9 cellular contexts compared by ENCODE assay signal in the genomic region with DNA sequence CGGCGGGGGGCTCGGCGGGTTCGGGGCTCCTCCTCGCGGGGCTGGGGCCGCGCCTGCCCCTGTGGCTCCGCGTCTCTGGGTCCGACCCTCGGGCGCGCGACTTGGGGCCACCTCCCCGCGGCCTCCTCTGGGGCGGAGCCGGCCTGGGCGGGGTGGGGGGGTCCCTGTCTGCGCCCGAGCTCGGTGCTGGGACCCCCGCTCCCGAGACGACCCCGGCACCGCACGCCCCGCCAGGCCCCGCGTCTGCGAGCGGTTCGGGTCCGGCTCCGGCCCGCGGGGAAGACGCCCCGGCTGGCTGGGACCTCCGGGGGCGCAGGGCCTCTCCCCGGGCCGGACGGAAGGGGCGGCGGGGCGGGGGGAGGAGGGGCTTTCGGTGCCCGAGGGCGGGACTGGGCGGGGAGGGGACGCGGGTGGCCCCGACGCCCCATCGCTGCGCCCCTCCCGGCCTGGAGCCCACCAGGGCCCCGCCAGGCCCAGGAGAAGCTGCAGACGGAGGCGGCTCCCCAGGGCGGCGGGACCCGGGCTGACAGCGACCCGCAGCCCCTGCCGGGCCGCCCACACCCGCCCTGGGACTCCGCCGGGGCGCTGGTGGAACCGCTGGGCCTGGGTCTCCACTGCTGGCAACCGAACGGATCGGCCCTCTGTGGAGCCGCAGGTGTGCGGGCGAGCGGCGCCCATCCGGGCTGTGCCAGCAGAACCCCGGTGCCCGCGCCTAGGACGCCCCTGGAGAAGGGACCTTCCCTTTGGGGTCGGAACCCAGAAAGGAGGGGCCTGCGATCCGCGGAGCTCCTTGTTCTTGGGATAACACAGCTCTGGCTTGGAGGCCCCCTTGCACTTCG. TPM values are rescaled to one million over a fixed set of nuclear protein-coding genes. Genes with fewer than 3 reads are reported as not detected.
DNase-seq lines count a peak whose midpoint lies in the region; ATAC-seq and TF ChIP-seq lines count a peak whose summit lies in the region.
"Had no signal": no experiment of that assay in that cellular context is flagged by ENCODE, and none has a peak within 500 bp of the region (broad histone marks: within the 10 kb centered on the region; RNA-seq: fewer than 3 reads in every experiment).

No MANE protein-coding gene starts in this region.

- H3K4me3 ChIP-seq in colonic mucosa (peak overlapping the region; percentile 45), mesenchymal stem cell (ENCODE audit: insufficient read depth in 1 of 2, low read depth in 1 of 2, low read length in 2 of 2) (peak overlapping the region; percentile 80 to 91)

- H3K4me3 Mint-ChIP-seq in activated naive CD4-positive, alpha-beta T cell treated with anti-CD3 and anti-CD28 coated beads, Interleukin-2, amount 10 ng/mL, durations not matched to agents 7 days and 5 days = peak overlapping the region; percentile 63

- DNase-seq in activated naive CD4-positive, alpha-beta T cell treated with anti-CD3 and anti-CD28 coated beads, Interleukin-2, amount 10 ng/mL, durations not matched to agents 7 days and 5 days = peak; percentile 52
- no peak for DNase-seq in activated naive CD4-positive, alpha-beta T cell treated with Interleukin-2 at 50 U/mL for 16 hours
- DNase-seq in colonic mucosa = peak; percentile 20
- DNase-seq in mesenchymal stem cell = no peak
- DNase-seq in ureter (ENCODE audit: low spot score) = peak; percentile 44
- DNase-seq in KG1 (lab: John Stamatoyannopoulos, UW) = no peak

- H3K23ac ChIP-seq in mesenchymal stem cell (ENCODE audit: low read length in 2 of 2) = peak overlapping the region in 1 of 2 experiments; percentile 88

- TF ChIP-seq CTCF in colonic mucosa (IDR thresholded peaks at IDR 0.05) = no peak

- no peak overlapping the region for H2AK5ac ChIP-seq in mesenchymal stem cell (ENCODE audit: low read length, severe bottlenecking)

- no peaks in the 10 kb centered on the region for H3K79me1 ChIP-seq in mesenchymal stem cell (replicated peaks; ENCODE audit: low read length, poor library complexity, severe bottlenecking)

- H3K9me3 ChIP-seq in colonic mucosa = no peaks in the 10 kb centered on the region
- H3K9me3 ChIP-seq in mesenchymal stem cell (ENCODE audit: control insufficient read depth, low read length) = no peaks in the 10 kb centered on the region

- H3K4me1 ChIP-seq in colonic mucosa (no peaks in the 10 kb centered on the region), mesenchymal stem cell (ENCODE audit: control insufficient read depth, insufficient read depth, low read depth, low read length) (peaks cover 20% of the 10 kb centered on the region)

- peak overlapping the region; percentile 87 for H4K8ac ChIP-seq in mesenchymal stem cell (ENCODE audit: low read length)

- H3K4me1 Mint-ChIP-seq in activated naive CD4-positive, alpha-beta T cell treated with anti-CD3 and anti-CD28 coated beads, Interleukin-2, amount 10 ng/mL, durations not matched to agents 7 days and 5 days = peaks cover 5% of the 10 kb centered on the region

- peak overlapping the region; percentile 86 to 94 for H3K18ac ChIP-seq in mesenchymal stem cell (ENCODE audit: low read depth in 1 of 2, low read length in 2 of 2)

- peak overlapping the region; percentile 82 to 97 for H3K14ac ChIP-seq in mesenchymal stem cell (ENCODE audit: low read length in 2 of 2)

- ATAC-seq in HG02759 (IDR thresholded peaks at IDR 0.05; ENCODE audit: unreplicated experiment) (no peak), HG02642 (IDR thresholded peaks at IDR 0.05; ENCODE audit: poor library complexity, unreplicated experiment) (no peak)

- 1% methylated on average over 52 of the region's 94 CpGs for WGBS in mesenchymal stem cell

- H3K36me3 ChIP-seq in colonic mucosa (no peaks in the 10 kb centered on the region), mesenchymal stem cell (ENCODE audit: control insufficient read depth in 1 of 2, insufficient read depth in 2 of 2, low read depth in 1 of 2, low read length in 2 of 2) (peaks cover 5 to 38% of the 10 kb centered on the region in 2 experiments)

- peaks cover 10% of the 10 kb centered on the region for H3K9me3 Mint-ChIP-seq in activated naive CD4-positive, alpha-beta T cell treated with anti-CD3 and anti-CD28 coated beads, Interleukin-2, amount 10 ng/mL, durations not matched to agents 7 days and 5 days

- intact Hi-C loops in colonic mucosa (cut with DNase I) = loop anchor here (5.0 kb wide), 1 partner anchor 116 kb away; a partner anchor contains a TSS

- peaks cover 2% of the 10 kb centered on the region for H3K36me3 Mint-ChIP-seq in activated naive CD4-positive, alpha-beta T cell treated with anti-CD3 and anti-CD28 coated beads, Interleukin-2, amount 10 ng/mL, durations not matched to agents 7 days and 5 days

- CTCF ChIA-PET in activated naive CD4-positive, alpha-beta T cell treated with anti-CD3 and anti-CD28 coated beads, Interleukin-2, amount 10 ng/mL, durations not matched to agents 7 days and 5 days (lab: Charles Lee) = no interaction called here

- peak overlapping the region; percentile 90 for H3K4me2 ChIP-seq in mesenchymal stem cell (ENCODE audit: low read length, poor library complexity, severe bottlenecking)

- H2BK15ac ChIP-seq in mesenchymal stem cell (ENCODE audit: low read depth, poor library complexity, severe bottlenecking) = peak overlapping the region; percentile 90

- H2BK5ac ChIP-seq in mesenchymal stem cell (ENCODE audit: low read depth, low read length, poor library complexity, severe bottlenecking) = no peak overlapping the region

- H3K27me3 ChIP-seq in colonic mucosa (peaks cover 22% of the 10 kb centered on the region), mesenchymal stem cell (ENCODE audit: control insufficient read depth in 1 of 2, insufficient read depth in 1 of 2, low read length in 2 of 2) (no peaks in the 10 kb centered on the region)

- H2BK120ac ChIP-seq in mesenchymal stem cell (ENCODE audit: low read depth, low read length) = peak overlapping the region; percentile 95

- peak overlapping the region; percentile 67 to 87 for H3K4ac ChIP-seq in mesenchymal stem cell (ENCODE audit: low read depth in 1 of 2, low read length in 2 of 2)

- H2AFZ ChIP-seq in mesenchymal stem cell (ENCODE audit: low read depth, low read length) = no peak overlapping the region

- no peak overlapping the region for H2BK12ac ChIP-seq in mesenchymal stem cell (ENCODE audit: low read length in 2 of 2)

- peak overlapping the region; percentile 51 to 84 for H3K9ac ChIP-seq in colonic mucosa (ENCODE audit: low read depth in 2 of 2, low read length in 2 of 2)
- peak overlapping the region; percentile 88 for H3K9ac ChIP-seq in mesenchymal stem cell (ENCODE audit: low read length)

- no peak overlapping the region for H3K27ac Mint-ChIP-seq in activated naive CD4-positive, alpha-beta T cell treated with anti-CD3 and anti-CD28 coated beads, Interleukin-2, amount 10 ng/mL, durations not matched to agents 7 days and 5 days
- H3K27ac Mint-ChIP-seq: T-helper 1 cell treated with Interleukin-12 subunit alpha and Interleukin-12 subunit beta and Interleukin-4 antibody, amounts not matched to agents 30 μg/mL and 1 μg/mL, for 36 hours had no signal

- H3K27ac ChIP-seq in colonic mucosa (peak overlapping the region; percentile 75), mesenchymal stem cell (ENCODE audit: low read length, poor library complexity, severe bottlenecking) (no peak overlapping the region)

- peak overlapping the region; percentile 80 for H4K91ac ChIP-seq in mesenchymal stem cell (ENCODE audit: low read length)

- peaks cover 57% of the 10 kb centered on the region for H3K27me3 Mint-ChIP-seq in activated naive CD4-positive, alpha-beta T cell treated with anti-CD3 and anti-CD28 coated beads, Interleukin-2, amount 10 ng/mL, durations not matched to agents 7 days and 5 days

RNA-seq across cellular contexts. Expression of a gene that starts 0.6 kb away (rescaled TPM):
- total RNA-seq in colonic mucosa (100 to 1,000 TPM in 1 of 2 donors, 10 to 100 TPM in 1; 55.7 to 190 TPM), ureter (357 TPM)
- 1,409 TPM for polyA plus RNA-seq in mesenchymal stem cell (2013, experiment 1 of 2)
- 1,389 TPM for polyA plus RNA-seq in mesenchymal stem cell (2013, experiment 2 of 2)

RNA-seq across cellular contexts. Expression of a gene that starts 56.9 kb away (rescaled TPM):
- total RNA-seq in colonic mucosa (1 to 10 TPM in 1 of 2 donors, under 1 TPM in 1; 0.45 to 4.2 TPM), ureter (0.91 TPM)
- polyA plus RNA-seq in mesenchymal stem cell (2013, experiment 1 of 2) = 1.5 TPM
- 1.8 TPM for polyA plus RNA-seq in mesenchymal stem cell (2013, experiment 2 of 2)

Comparison
In these comparisons a context has a peak if more than half of its experiments do, and no peak if none do; other contexts are left out.
1. DNase-seq: peak in activated naive CD4-positive, alpha-beta T cell treated with anti-CD3 and anti-CD28 coated beads, Interleukin-2, amount 10 ng/mL, durations not matched to agents 7 days and 5 days (single experiment), colonic mucosa (single experiment) and ureter (single experiment); none in activated naive CD4-positive, alpha-beta T cell treated with Interleukin-2 at 50 U/mL for 16 hours (single experiment), mesenchymal stem cell (single experiment) and KG1 (single experiment).